In the genomic region with DNA sequence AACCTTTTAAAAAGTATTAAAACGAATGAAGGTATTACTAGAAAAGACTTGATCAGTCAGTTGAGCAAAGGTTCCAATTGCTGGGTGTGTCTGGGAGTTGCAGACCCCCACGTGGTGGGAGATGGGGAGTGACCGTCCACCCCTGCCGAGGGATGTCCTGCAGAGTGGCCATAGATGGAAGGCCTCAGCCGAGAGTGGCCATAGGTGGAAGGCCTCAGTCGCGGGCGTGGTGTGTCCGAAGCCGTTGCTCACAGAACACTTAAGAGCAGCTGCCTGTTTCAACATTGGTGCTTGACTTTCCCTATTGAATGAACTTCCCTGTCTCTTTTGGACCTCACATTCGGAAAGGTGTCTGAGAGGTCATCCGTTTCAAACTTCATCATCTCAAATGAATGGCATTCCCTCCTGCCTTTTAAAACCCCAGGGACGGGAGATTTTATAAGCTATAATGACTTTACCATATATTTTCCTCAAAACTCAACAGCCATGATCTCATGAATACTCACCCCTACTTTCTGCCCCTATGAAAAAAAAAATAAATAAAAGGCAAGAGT, we compare ENCODE assay signal across 9 cellular contexts.
DNase-seq lines count a peak whose midpoint lies in the region; ATAC-seq and TF ChIP-seq lines count a peak whose summit lies in the region.
"Had no signal": no experiment of that assay in that cellular context is flagged by ENCODE, and none has a peak within 500 bp of the region (broad histone marks: within the 10 kb centered on the region; RNA-seq: fewer than 3 reads in every experiment).

No MANE protein-coding gene starts in this region.

- no peak for DNase-seq in natural killer cell
- no peak for DNase-seq in natural killer cell treated with Interleukin-12 subunit alpha and Interleukin-12 subunit beta and Interleukin-15 and Interleukin-18, amount 100 ng/mL, for 72 hours (ENCODE audit: low spot score)
- no peak for DNase-seq in ascending aorta (ENCODE audit: low spot score in 2 of 2)
- DNase-seq in sciatic nerve (ENCODE audit: low spot score): no peak
- no peak for DNase-seq in inferior parietal cortex (ENCODE audit: extremely low spot score)
- no peak for DNase-seq in NK-92 (lab: John Stamatoyannopoulos, UW; ENCODE audit: unreplicated experiment)
- DNase-seq in ovary: no peak

- 89 to 91% (median 90%) methylated on average over 13 of the region's 13 CpGs for WGBS in ovary, 3 donors

- intact Hi-C loops in natural killer cell (cut with micrococcal nuclease): no loop called here
- intact Hi-C loops in ascending aorta (cut with DNase I): loop anchor here (2.0 kb wide), 1 partner anchor 86 kb away; no protein-coding TSS in a partner anchor
- intact Hi-C loops in sciatic nerve (cut with DNase I): no loop called here
- intact Hi-C loops in ovary (cut with DNase I): no loop called here

- H3K9me3 ChIP-seq in ascending aorta: peaks cover 0 to 3% of the 10 kb centered on the region in 2 donors
- no peaks in the 10 kb centered on the region for H3K9me3 ChIP-seq in ovary
- H3K9me3 ChIP-seq: right lobe of liver had no signal

- TF ChIP-seq POLR2A in ovary (IDR thresholded peaks at IDR 0.05): no peak

- no peak overlapping the region for H3K4me3 Mint-ChIP-seq in natural killer cell
- H3K4me3 Mint-ChIP-seq in natural killer cell treated with Interleukin-12 subunit alpha and Interleukin-12 subunit beta and Interleukin-15 and Interleukin-18, amount 100 ng/mL, for 72 hours: no peak overlapping the region

- H3K27ac ChIP-seq in ascending aorta: peak overlapping the region; percentile 49 to 51
- no peak overlapping the region for H3K27ac ChIP-seq in ovary
- H3K27ac ChIP-seq: right lobe of liver had no signal

- H3K4me1 ChIP-seq in ascending aorta (peaks cover 2 to 9% of the 10 kb centered on the region in 2 donors), ovary (ENCODE audit: insufficient read depth) (peaks cover 2% of the 10 kb centered on the region)

- H3K36me3 ChIP-seq in ascending aorta: no peaks in the 10 kb centered on the region
- no peaks in the 10 kb centered on the region for H3K36me3 ChIP-seq in ovary
- H3K36me3 ChIP-seq: right lobe of liver had no signal

- no peak for TF ChIP-seq EP300 in ovary (IDR thresholded peaks at IDR 0.05)

- no peak overlapping the region for H3K4me3 ChIP-seq in ascending aorta
- H3K4me3 ChIP-seq in ovary: no peak overlapping the region
- H3K4me3 ChIP-seq: right lobe of liver had no signal

- peaks cover 35 to 46% of the 10 kb centered on the region in 2 donors for H3K4me1 Mint-ChIP-seq in natural killer cell
- H3K4me1 Mint-ChIP-seq in natural killer cell treated with Interleukin-12 subunit alpha and Interleukin-12 subunit beta and Interleukin-15 and Interleukin-18, amount 100 ng/mL, for 72 hours (ENCODE audit: low read depth in 2 of 2): peaks cover 20 to 21% of the 10 kb centered on the region in 2 donors

- H3K9me3 Mint-ChIP-seq in natural killer cell: no peaks in the 10 kb centered on the region
- no peaks in the 10 kb centered on the region for H3K9me3 Mint-ChIP-seq in natural killer cell treated with Interleukin-12 subunit alpha and Interleukin-12 subunit beta and Interleukin-15 and Interleukin-18, amount 100 ng/mL, for 72 hours

- peak overlapping the region; percentile 14 to 78 for H3K27ac Mint-ChIP-seq in natural killer cell
- peak overlapping the region in 1 of 2 donors; percentile 33 for H3K27ac Mint-ChIP-seq in natural killer cell treated with Interleukin-12 subunit alpha and Interleukin-12 subunit beta and Interleukin-15 and Interleukin-18, amount 100 ng/mL, for 72 hours

- no peaks in the 10 kb centered on the region for H3K27me3 Mint-ChIP-seq in natural killer cell (ENCODE audit: low read depth in 2 of 2)
- no peaks in the 10 kb centered on the region for H3K27me3 Mint-ChIP-seq in natural killer cell treated with Interleukin-12 subunit alpha and Interleukin-12 subunit beta and Interleukin-15 and Interleukin-18, amount 100 ng/mL, for 72 hours

- TF ChIP-seq CTCF in natural killer cell (IDR thresholded peaks at IDR 0.05) (no peak), ascending aorta (IDR thresholded peaks at IDR 0.05) (no peak), ovary (IDR thresholded peaks at IDR 0.05) (no peak)

- ATAC-seq in natural killer cell: no peak
- no peak for ATAC-seq in natural killer cell treated with Interleukin-12 subunit alpha and Interleukin-12 subunit beta and Interleukin-15 and Interleukin-18, amount 100 ng/mL, for 72 hours
- peak; percentile 8 for ATAC-seq in sciatic nerve
- ATAC-seq in HG03442 (IDR thresholded peaks at IDR 0.05; ENCODE audit: unreplicated experiment): no peak

- H3K27me3 ChIP-seq in ascending aorta: no peaks in the 10 kb centered on the region
- no peaks in the 10 kb centered on the region for H3K27me3 ChIP-seq in ovary
- H3K27me3 ChIP-seq: right lobe of liver had no signal

- no peaks in the 10 kb centered on the region for H3K36me3 Mint-ChIP-seq in natural killer cell
- no peaks in the 10 kb centered on the region for H3K36me3 Mint-ChIP-seq in natural killer cell treated with Interleukin-12 subunit alpha and Interleukin-12 subunit beta and Interleukin-15 and Interleukin-18, amount 100 ng/mL, for 72 hours

Comparison
In these comparisons a context has a peak if more than half of its experiments do, and no peak if none do; other contexts are left out.
1. H3K27ac ChIP-seq: peak in ascending aorta (2 of 2); none in ovary (0 of 2).